Comparison of ENCODE assay signal across 8 cellular contexts in genomic region chr22:37187891-37188761, GRCh38. TPM values are rescaled to one million over a fixed set of nuclear protein-coding genes. Genes with fewer than 3 reads are reported as not detected.
DNase-seq lines count a peak whose midpoint lies in the region; ATAC-seq and TF ChIP-seq lines count a peak whose summit lies in the region.

C1QTNF6 (minus strand) TSS chr22:37188247; CDS start chr22:37188213, 34 bp downstream.

- TF ChIP-seq CTCF in GM23338 (conservative IDR thresholded peaks at IDR 0.05; ENCODE audit: low read depth in 2 of 2), result no peak
- TF ChIP-seq CTCF in WI38 (IDR thresholded peaks at IDR 0.05; ENCODE audit: low read depth, low read length), result no peak
- no peak for TF ChIP-seq CTCF in OCI-LY7 (conservative IDR thresholded peaks at IDR 0.05; ENCODE audit: low read length)

- peak within 1 kb of the TSS; percentile 85 for H3K4me2 ChIP-seq in GM23338
- no peak within 1 kb of the TSS for H3K4me2 ChIP-seq in OCI-LY7 (ENCODE audit: low read length)

- peaks cover 24% of the 10 kb centered on the region for H3K36me3 Mint-ChIP-seq in GM23338 (ENCODE audit: low read depth)

- CTCF ChIA-PET in OCI-LY7 (lab: Charles Lee; ENCODE audit: unreplicated experiment), result no interaction called here

- H3K79me2 ChIP-seq in GM23338 (replicated peaks; ENCODE audit: insufficient read depth), result no peaks in the 10 kb centered on the region
- H3K79me2 ChIP-seq in OCI-LY7 (ENCODE audit: insufficient read depth, low read depth, low read length), result no peaks in the 10 kb centered on the region

- ATAC-seq in GM23338, result peak; percentile 66

- H3K27ac ChIP-seq in GM23338 (ENCODE audit: low read depth) (peak within 1 kb of the TSS; percentile 90), OCI-LY7 (ENCODE audit: low read depth, low read length, poor library complexity, severe bottlenecking) (no peak within 1 kb of the TSS)

- H3K9me2 ChIP-seq in GM23338 (ENCODE audit: insufficient read depth) (no peaks in the 10 kb centered on the region), OCI-LY7 (ENCODE audit: insufficient read depth, low read length) (no peaks in the 10 kb centered on the region)

- peaks cover 34% of the 10 kb centered on the region for H3K4me1 Mint-ChIP-seq in GM23338

- peaks cover 10% of the 10 kb centered on the region; the same call in 1 of the 2 replicates for H3K9me3 ChIP-seq in OCI-LY7 (ENCODE audit: low read length)

- H4K20me1 ChIP-seq in GM23338 (replicated peaks; ENCODE audit: insufficient read depth) (no peaks in the 10 kb centered on the region), OCI-LY7 (ENCODE audit: insufficient read depth, low read length) (no peaks in the 10 kb centered on the region)

- H3K4me3 ChIP-seq in GM23338 (peak within 1 kb of the TSS; percentile 58), WI38 (ENCODE audit: low read depth, low read length) (peak within 1 kb of the TSS; percentile 68), OCI-LY7 (ENCODE audit: low read depth, low read length, poor library complexity, severe bottlenecking) (no peak within 1 kb of the TSS)

- peak within 1 kb of the TSS; percentile 88 for H3K27ac Mint-ChIP-seq in GM23338

- peak within 1 kb of the TSS; percentile 73 for H3K4me3 Mint-ChIP-seq in GM23338

- H3K4me1 ChIP-seq in GM23338 (ENCODE audit: insufficient read depth) (peaks cover 33% of the 10 kb centered on the region), OCI-LY7 (ENCODE audit: insufficient read depth, low read length, poor library complexity, severe bottlenecking) (peaks cover 6% of the 10 kb centered on the region)

- H3F3A ChIP-seq in GM23338 (replicated peaks; ENCODE audit: low read depth), result peaks cover 10% of the 10 kb centered on the region; the same call in 1 of the 2 replicates

- H3K36me3 ChIP-seq in GM23338 (ENCODE audit: insufficient read depth) (peaks cover 4% of the 10 kb centered on the region; the same call in 1 of the 2 replicates), OCI-LY7 (ENCODE audit: insufficient read depth, low read length) (no peaks in the 10 kb centered on the region)

- H3K27me3 ChIP-seq in GM23338 (ENCODE audit: insufficient read depth), result no peaks in the 10 kb centered on the region

- H2AFZ ChIP-seq in GM23338 (peak within 1 kb of the TSS; percentile 88; the same call in 1 of the 2 replicates), OCI-LY7 (ENCODE audit: low read length) (no peak within 1 kb of the TSS)

- peaks cover 18% of the 10 kb centered on the region for H3K9me3 Mint-ChIP-seq in GM23338

- intact Hi-C loops in cardiac septum (cut with DNase I) (no loop called here), OCI-LY7 (cut with micrococcal nuclease; ENCODE audit: unreplicated experiment) (no loop called here)

- no TSS peak for BruUV-seq in OCI-LY7 (replicated peaks; lab: Mats Ljungman, UMichigan)

- POLR2A ChIA-PET in OCI-LY7 (lab: Charles Lee), result no interaction called here

- H3K27me3 Mint-ChIP-seq in GM23338 (ENCODE audit: insufficient read depth, low read depth, poor library complexity), result peaks cover 6% of the 10 kb centered on the region

- DNase-seq in GM23338 (ENCODE audit: low spot score) (peak; percentile 79), cardiac septum (ENCODE audit: low spot score) (peak; percentile 76), renal cortical epithelial cell (ENCODE audit: low read depth) (peak; percentile 74), NCI-H2171 (lab: John Stamatoyannopoulos, UW) (no peak), AML-193 (lab: John Stamatoyannopoulos, UW) (no peak), OCI-LY7 (ENCODE audit: low spot score) (no peak)
- no peak for DNase-seq in stimulated activated CD4-positive, alpha-beta T cell treated with anti-CD3 and anti-CD28 coated beads, Interleukin-4, amount 100 ng/mL, for 1 hour

TF ChIP-seq in GM23338, 12 proteins besides CTCF, POLR2A, EP300 and RAD21:
- TF ChIP-seq POLR2AphosphoS5 (IDR thresholded peaks at IDR 0.05; ENCODE audit: low read depth) (0 out of 2 replicates have a peak, but pooled peaks have one; percentile 33), EZH2 (IDR thresholded peaks at IDR 0.05; ENCODE audit: low read depth, unreplicated experiment) (no peak)

RNA-seq across cellular contexts. Expression of gene C1QTNF6, which starts in this region (rescaled TPM):
- 2.3 and 2.6 TPM in 2 replicates for total RNA-seq in GM23338 (2014; rRNA removed; shearing (Covaris generic))
- 0.97 and 1.7 TPM in 2 replicates for polyA plus RNA-seq in GM23338 (2016; fragmentation: Nextera tagmentation; extraction: Ambion mirVana)
- total RNA-seq in cardiac septum, result 2.8 TPM
- 2.1 and 7.1 TPM in 2 replicates for total RNA-seq in renal cortical epithelial cell
- total RNA-seq in OCI-LY7 (2014; rRNA removed; shearing (Covaris generic)), result 6.8 and 7.3 TPM in 2 replicates
- 18.7 and 19.6 TPM in 2 replicates for total RNA-seq in OCI-LY7 (2022)

Comparison
In these comparisons a context has a peak if more than half of its experiments do, and no peak if none do; other contexts are left out.
1. DNase-seq: peak in GM23338 (single experiment), cardiac septum (single experiment) and renal cortical epithelial cell (single experiment); none in stimulated activated CD4-positive, alpha-beta T cell treated with anti-CD3 and anti-CD28 coated beads, Interleukin-4, amount 100 ng/mL, for 1 hour (single experiment), NCI-H2171 (single experiment), AML-193 (0 of 2) and OCI-LY7 (single experiment).